Comparison of ENCODE assay signal across 1 cellular context in the genomic region with DNA sequence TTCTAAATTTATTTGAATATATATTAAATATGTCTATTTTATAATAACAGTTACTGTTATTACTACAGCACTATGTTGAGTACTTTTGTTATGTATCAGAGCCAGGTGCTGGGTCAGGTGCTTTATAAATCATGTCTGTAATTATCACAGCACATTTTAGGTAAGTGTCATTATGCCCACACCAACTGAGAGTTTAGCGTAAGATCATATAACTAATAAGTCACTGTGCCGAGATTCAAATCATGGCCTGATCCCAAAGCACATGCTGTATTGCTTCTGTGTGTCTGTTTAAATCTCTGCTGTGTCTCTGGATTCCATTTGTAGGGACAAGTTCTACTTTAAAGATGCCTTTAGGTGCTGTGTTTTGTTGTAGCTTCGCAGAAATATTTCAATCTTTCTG.
TF ChIP-seq lines count a peak whose summit lies in the region.

No MANE protein-coding gene starts in this region.

TF ChIP-seq in HCT116, 20 proteins besides CTCF, POLR2A, EP300 and RAD21 (continued from another document):
- TF ChIP-seq, protein P1, sequence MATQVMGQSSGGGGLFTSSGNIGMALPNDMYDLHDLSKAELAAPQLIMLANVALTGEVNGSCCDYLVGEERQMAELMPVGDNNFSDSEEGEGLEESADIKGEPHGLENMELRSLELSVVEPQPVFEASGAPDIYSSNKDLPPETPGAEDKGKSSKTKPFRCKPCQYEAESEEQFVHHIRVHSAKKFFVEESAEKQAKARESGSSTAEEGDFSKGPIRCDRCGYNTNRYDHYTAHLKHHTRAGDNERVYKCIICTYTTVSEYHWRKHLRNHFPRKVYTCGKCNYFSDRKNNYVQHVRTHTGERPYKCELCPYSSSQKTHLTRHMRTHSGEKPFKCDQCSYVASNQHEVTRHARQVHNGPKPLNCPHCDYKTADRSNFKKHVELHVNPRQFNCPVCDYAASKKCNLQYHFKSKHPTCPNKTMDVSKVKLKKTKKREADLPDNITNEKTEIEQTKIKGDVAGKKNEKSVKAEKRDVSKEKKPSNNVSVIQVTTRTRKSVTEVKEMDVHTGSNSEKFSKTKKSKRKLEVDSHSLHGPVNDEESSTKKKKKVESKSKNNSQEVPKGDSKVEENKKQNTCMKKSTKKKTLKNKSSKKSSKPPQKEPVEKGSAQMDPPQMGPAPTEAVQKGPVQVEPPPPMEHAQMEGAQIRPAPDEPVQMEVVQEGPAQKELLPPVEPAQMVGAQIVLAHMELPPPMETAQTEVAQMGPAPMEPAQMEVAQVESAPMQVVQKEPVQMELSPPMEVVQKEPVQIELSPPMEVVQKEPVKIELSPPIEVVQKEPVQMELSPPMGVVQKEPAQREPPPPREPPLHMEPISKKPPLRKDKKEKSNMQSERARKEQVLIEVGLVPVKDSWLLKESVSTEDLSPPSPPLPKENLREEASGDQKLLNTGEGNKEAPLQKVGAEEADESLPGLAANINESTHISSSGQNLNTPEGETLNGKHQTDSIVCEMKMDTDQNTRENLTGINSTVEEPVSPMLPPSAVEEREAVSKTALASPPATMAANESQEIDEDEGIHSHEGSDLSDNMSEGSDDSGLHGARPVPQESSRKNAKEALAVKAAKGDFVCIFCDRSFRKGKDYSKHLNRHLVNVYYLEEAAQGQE (IDR thresholded peaks at IDR 0.05; ENCODE audit: low read depth): no peak
- TF ChIP-seq EZH2 (IDR thresholded peaks at IDR 0.05) (no peak), ELF1 (IDR thresholded peaks at IDR 0.05; ENCODE audit: borderline replicate concordance, low read depth) (no peak)
